Comparison of ENCODE assay signal across 17 cellular contexts in the genomic region with DNA sequence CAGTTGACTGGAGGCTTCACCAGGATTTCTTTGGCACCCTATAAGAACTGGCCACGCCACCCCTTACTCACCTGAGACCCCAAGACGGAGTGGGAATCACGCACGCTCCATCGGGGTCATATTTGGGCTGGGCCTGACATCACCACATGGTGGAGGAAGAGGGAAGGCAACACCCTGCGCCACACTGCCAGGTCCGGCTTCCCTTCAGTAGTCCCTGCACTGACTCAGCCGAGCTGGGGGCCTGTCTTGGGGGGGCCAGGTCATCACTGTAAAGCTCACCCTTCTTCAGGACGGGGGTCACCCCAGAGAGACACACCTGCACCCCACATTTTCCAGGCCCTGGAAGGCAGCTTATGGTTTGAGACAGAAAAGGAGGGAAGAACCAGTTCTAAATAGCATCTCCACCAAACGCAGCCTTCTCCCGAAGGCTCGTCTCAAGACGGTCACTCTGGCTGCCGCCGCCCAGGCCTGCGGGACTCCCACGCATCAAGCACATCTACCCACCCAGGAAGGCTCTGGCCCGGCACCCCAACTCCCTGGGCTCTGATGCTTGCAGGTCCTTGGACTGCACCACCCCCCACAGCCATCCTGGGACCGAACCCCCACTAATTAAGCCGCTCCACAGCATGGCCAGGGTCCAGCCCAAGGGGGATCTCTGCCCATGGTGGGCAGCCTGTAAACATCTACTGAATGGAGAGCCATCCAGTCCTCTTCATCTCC. TPM values are rescaled to one million over a fixed set of nuclear protein-coding genes. Genes with fewer than 3 reads are reported as not detected.
DNase-seq lines count a peak whose midpoint lies in the region; ATAC-seq, FAIRE-seq and TF ChIP-seq lines count a peak whose summit lies in the region.
"Had no signal": no experiment of that assay in that cellular context is flagged by ENCODE, and none has a peak within 500 bp of the region (broad histone marks: within the 10 kb centered on the region; RNA-seq: fewer than 3 reads in every experiment).

No MANE protein-coding gene starts in this region.

- peaks cover 36% of the 10 kb centered on the region for H3K36me3 Mint-ChIP-seq in progenitor cell of endocrine pancreas (ENCODE audit: insufficient read depth)
- no peaks in the 10 kb centered on the region for H3K36me3 Mint-ChIP-seq in activated T-cell treated with anti-CD3 and anti-CD28 coated beads, Interleukin-2, amount 50 U/mL, for 72 hours (ENCODE audit: insufficient read depth in 2 of 2)
- H3K36me3 Mint-ChIP-seq: CD4-positive, CD25-positive, alpha-beta regulatory T cell had no signal

- CTCF ChIA-PET in K562 (lab: Yijun Ruan, JAX; ENCODE audit: low intra/inter-chr PET ratio) = no interaction called here

- TF ChIP-seq CTCF in K562 (IDR thresholded peaks at IDR 0.05 in 2 of 3, conservative IDR thresholded peaks at IDR 0.05 in 1 of 3; ENCODE audit: insufficient read depth in 2 of 3, low read depth in 1 of 3, low read length in 3 of 3) (no peak), kidney (IDR thresholded peaks at IDR 0.05; ENCODE audit: borderline replicate concordance, extremely low read depth, insufficient read depth) (no peak), progenitor cell of endocrine pancreas (IDR thresholded peaks at IDR 0.05; ENCODE audit: unreplicated experiment) (no peak)

- TF ChIP-seq POLR2A in K562 (conservative IDR thresholded peaks at IDR 0.05) = no peak

- no peaks in the 10 kb centered on the region for H3K27me3 ChIP-seq in BLaER1 treated with 17β-estradiol and CSF1 and Interleukin-3, amounts not matched to agents 10 nM and 100 nM
- H3K27me3 ChIP-seq in K562 (ENCODE audit: control insufficient read depth in 2 of 2, insufficient read depth in 2 of 2, low read length in 2 of 2) = peaks cover 20 to 74% of the 10 kb centered on the region in 2 experiments; a peak in 3 of 5 replicates

- intact Hi-C loops in K562 (cut with micrococcal nuclease) = no loop called here
- intact Hi-C loops in kidney (cut with DNase I) = no loop called here

- ATAC-seq in K562 (peak; percentile 27; the same call in 1 of the 3 replicates), GM19463 (IDR thresholded peaks at IDR 0.05; ENCODE audit: unreplicated experiment) (no peak)
- no peak for ATAC-seq in activated T-cell treated with anti-CD3 and anti-CD28 coated beads, Interleukin-2, amount 50 U/mL, for 72 hours (replicated peaks in 1 of 2)

- H3K27ac Mint-ChIP-seq in progenitor cell of endocrine pancreas = peak overlapping the region; percentile 47
- H3K27ac Mint-ChIP-seq in activated T-cell treated with anti-CD3 and anti-CD28 coated beads, Interleukin-2, amount 50 U/mL, for 72 hours = no peak overlapping the region
- H3K27ac Mint-ChIP-seq: CD4-positive, CD25-positive, alpha-beta regulatory T cell; HFFc6 had no signal

- peaks cover 0 to 3% (median 0%) of the 10 kb centered on the region in 11 experiments; a peak in 1 of 22 replicates for H4K20me1 ChIP-seq in BLaER1 treated with 17β-estradiol and CSF1 and Interleukin-3, amounts not matched to agents 10 nM and 100 nM
- no peaks in the 10 kb centered on the region for H4K20me1 ChIP-seq in K562 (replicated peaks; ENCODE audit: control insufficient read depth, insufficient read depth, low read length)

- no peaks in the 10 kb centered on the region for H3K9me1 ChIP-seq in K562 (ENCODE audit: control insufficient read depth, insufficient read depth, low read length)

- TF ChIP-seq EP300 in K562 (IDR thresholded peaks at IDR 0.05; ENCODE audit: low read length) = no peak

- H3K4me1 Mint-ChIP-seq in progenitor cell of endocrine pancreas (ENCODE audit: low read depth) = no peaks in the 10 kb centered on the region
- H3K4me1 Mint-ChIP-seq in activated T-cell treated with anti-CD3 and anti-CD28 coated beads, Interleukin-2, amount 50 U/mL, for 72 hours (ENCODE audit: low read depth) = no peaks in the 10 kb centered on the region
- H3K4me1 Mint-ChIP-seq: CD4-positive, CD25-positive, alpha-beta regulatory T cell had no signal

- no peaks in the 10 kb centered on the region for H3K79me2 ChIP-seq in K562 (ENCODE audit: control insufficient read depth, insufficient read depth, low read length)

- DNase-seq in K562 (ENCODE audit: extremely low read depth in 1 of 4, low spot score in 3 of 4) (no peak), kidney (peak; percentile 57), progenitor cell of endocrine pancreas (ENCODE audit: low spot score, unreplicated experiment) (no peak), NCI-H146 (lab: John Stamatoyannopoulos, UW) (no peak)
- DNase-seq in activated T-cell treated with anti-CD3 and anti-CD28 coated beads, Interleukin-2, amount 50 U/mL, for 72 hours = no peak
- DNase-seq: CD4-positive, CD25-positive, alpha-beta regulatory T cell; DMS53; GF-D8; HCEC 1CT; HFFc6; KBM-7 had no signal

- no peak for TF ChIP-seq RAD21 in K562 (CRISPR knock-in tag; conservative IDR thresholded peaks at IDR 0.05 in 1 of 2, IDR thresholded peaks at IDR 0.05 in 1 of 2)

- BruUV-seq in K562 (replicated peaks; lab: Mats Ljungman, UMichigan) = no TSS peak

- 3% methylated on average over 10 of the region's 20 CpGs for WGBS in K562 (ENCODE audit: insufficient coverage, low coverage, missing lambda C conversion rate)

- H3K4me3 Mint-ChIP-seq in progenitor cell of endocrine pancreas (ENCODE audit: low read depth) = no peak overlapping the region
- no peak overlapping the region for H3K4me3 Mint-ChIP-seq in activated T-cell treated with anti-CD3 and anti-CD28 coated beads, Interleukin-2, amount 50 U/mL, for 72 hours
- H3K4me3 Mint-ChIP-seq: CD4-positive, CD25-positive, alpha-beta regulatory T cell; HFFc6 had no signal

- peak overlapping the region; percentile 79 to 97 (median 87) for H3K4me2 ChIP-seq in BLaER1 treated with 17β-estradiol and CSF1 and Interleukin-3, amounts not matched to agents 10 nM and 100 nM
- H3K4me2 ChIP-seq in K562 (ENCODE audit: insufficient read depth, low read length) = no peak overlapping the region
- H3K4me2 ChIP-seq: A549 had no signal

- no peaks in the 10 kb centered on the region for H3K9me3 Mint-ChIP-seq in progenitor cell of endocrine pancreas (ENCODE audit: low read depth)
- no peaks in the 10 kb centered on the region for H3K9me3 Mint-ChIP-seq in activated T-cell treated with anti-CD3 and anti-CD28 coated beads, Interleukin-2, amount 50 U/mL, for 72 hours
- H3K9me3 Mint-ChIP-seq: CD4-positive, CD25-positive, alpha-beta regulatory T cell; HFFc6 had no signal

- no peak overlapping the region for H3K4me3 ChIP-seq in BLaER1 treated with 17β-estradiol and CSF1 and Interleukin-3, amounts not matched to agents 10 nM and 100 nM
- H3K4me3 ChIP-seq in K562 (no peak overlapping the region), kidney (ENCODE audit: low read length in 2 of 2) (no peak overlapping the region)
- H3K4me3 ChIP-seq: A549 had no signal

- FAIRE-seq in K562 (lab: Jason Lieb, UNC) = no peak
- FAIRE-seq in kidney (lab: Jason Lieb, UNC) = no peak
- FAIRE-seq: A549, GM19239, H1, HTR-8/SVneo had no signal

- no peaks in the 10 kb centered on the region for H3K27me3 Mint-ChIP-seq in progenitor cell of endocrine pancreas
- no peaks in the 10 kb centered on the region for H3K27me3 Mint-ChIP-seq in activated T-cell treated with anti-CD3 and anti-CD28 coated beads, Interleukin-2, amount 50 U/mL, for 72 hours (ENCODE audit: low read depth)
- H3K27me3 Mint-ChIP-seq: CD4-positive, CD25-positive, alpha-beta regulatory T cell had no signal

- peak overlapping the region in 9 of 11 experiments; percentile 26 to 86 (median 74); a peak in 16 of 22 replicates for H3K27ac ChIP-seq in BLaER1 treated with 17β-estradiol and CSF1 and Interleukin-3, amounts not matched to agents 10 nM and 100 nM
- H3K27ac ChIP-seq in K562 (ENCODE audit: extremely low read depth, low read depth, low read length) = no peak overlapping the region
- H3K27ac ChIP-seq in kidney (ENCODE audit: low read depth in 2 of 2, low read length in 2 of 2) = no peak overlapping the region
- H3K27ac ChIP-seq: A549 had no signal

- H3K36me3 ChIP-seq in BLaER1 treated with 17β-estradiol and CSF1 and Interleukin-3, amounts not matched to agents 10 nM and 100 nM = peaks cover 0 to 71% (median 39%) of the 10 kb centered on the region in 11 experiments; a peak in 15 of 22 replicates
- no peaks in the 10 kb centered on the region for H3K36me3 ChIP-seq in K562 (ENCODE audit: control insufficient read depth, insufficient read depth, low read length)
- peaks cover 12 to 39% of the 10 kb centered on the region in 2 donors for H3K36me3 ChIP-seq in kidney (ENCODE audit: control insufficient read depth in 1 of 2, insufficient read depth in 2 of 2, low read length in 2 of 2)

- peaks cover 38 to 48% (median 46%) of the 10 kb centered on the region in 10 experiments for H3K4me1 ChIP-seq in BLaER1 treated with 17β-estradiol and CSF1 and Interleukin-3, amounts not matched to agents 10 nM and 100 nM
- H3K4me1 ChIP-seq in K562 (replicated peaks in 1 of 2; ENCODE audit: control insufficient read depth in 2 of 2, insufficient read depth in 2 of 2, low read length in 2 of 2) (no peaks in the 10 kb centered on the region; a peak in 1 of 5 replicates), kidney (ENCODE audit: control insufficient read depth in 1 of 2, insufficient read depth in 1 of 2, low read depth in 1 of 2, low read length in 2 of 2) (no peaks in the 10 kb centered on the region)
- H3K4me1 ChIP-seq: A549 had no signal

- peak overlapping the region in 5 of 11 experiments; percentile 22 to 70 (median 53); a peak in 6 of 22 replicates for H3K9ac ChIP-seq in BLaER1 treated with 17β-estradiol and CSF1 and Interleukin-3, amounts not matched to agents 10 nM and 100 nM
- H3K9ac ChIP-seq in K562 (ENCODE audit: insufficient read depth in 1 of 2, low read depth in 2 of 2, low read length in 2 of 2) (no peak overlapping the region), kidney (ENCODE audit: low read length in 2 of 2) (no peak overlapping the region)

- no peak overlapping the region for H2AFZ ChIP-seq in K562 (ENCODE audit: low read depth, low read length)

- in situ Hi-C loops in K562 (cut with MboI) = no loop called here

- POLR2A ChIA-PET in K562 (lab: Yijun Ruan, JAX) = interaction anchor here (0.6 kb wide), 1 partner anchor 159 kb away, joined by 3 read pairs; no protein-coding TSS in a partner anchor

- no peaks in the 10 kb centered on the region for H3K9me3 ChIP-seq in BLaER1 treated with 17β-estradiol and CSF1 and Interleukin-3, amounts not matched to agents 10 nM and 100 nM (replicated peaks in 1 of 11)
- H3K9me3 ChIP-seq in K562 (replicated peaks; ENCODE audit: control insufficient read depth, insufficient read depth, low read depth, low read length) (no peaks in the 10 kb centered on the region), kidney (ENCODE audit: control insufficient read depth in 1 of 2, low read length in 2 of 2) (no peaks in the 10 kb centered on the region)
- H3K9me3 ChIP-seq: A549 had no signal

RNA-seq across cellular contexts. Expression of gene GINS1, which starts 51.8 kb away (rescaled TPM):
- 12.5 and 31.0 TPM in 2 replicates for total RNA-seq in K562 (2011; cell fraction: chromatin; rRNA removed; ENCODE audit: low replicate concordance)
- 9.2 and 11.1 TPM in 2 replicates for total RNA-seq in K562 (2011; cell fraction: nucleolus; rRNA removed)
- total RNA-seq in K562 (2011; cell fraction: nucleoplasm; rRNA removed) = 24.6 and 27.8 TPM in 2 replicates
- total RNA-seq in K562 (2014; rRNA removed) = 19.5 and 20.9 TPM in 2 replicates
- 26.9 and 29.7 TPM in 2 replicates for total RNA-seq in K562 (2014; rRNA removed; fragmentation: Illumina TruSeq; extraction: Trizol)
- total RNA-seq in K562 (2015; rRNA removed; fragmentation: Illumina TruSeq; extraction: Trizol) = 23.5 and 24.1 TPM in 2 replicates
- total RNA-seq in K562 (2021) = 31.8 TPM in 2 replicates
- polyA plus RNA-seq in K562 (2011; rRNA removed) = 19.0 and 27.3 TPM in 2 replicates
- 8.6 and 16.4 TPM in 2 replicates for polyA plus RNA-seq in K562 (2011; cell fraction: cytosol; rRNA removed)
- 7.7 and 9.4 TPM in 2 replicates for polyA plus RNA-seq in K562 (2011; cell fraction: nucleus; rRNA removed)
- polyA plus RNA-seq in K562 (2012) = 14.5 and 16.5 TPM in 2 replicates
- 19.2 and 22.8 TPM in 2 replicates for polyA plus RNA-seq in K562 (2014; fragmentation: Illumina TruSeq; extraction: Trizol)
- polyA plus RNA-seq in K562 (2014; fragmentation: Nextera tagmentation; extraction: Ambion mirVana) = 10 to 100 TPM; 13.1 to 25.8 TPM
- 21.1 and 26.6 TPM in 2 replicates for polyA plus RNA-seq in K562 (2014; rRNA removed)
- 20.5 and 31.4 TPM in 2 replicates for polyA minus RNA-seq in K562 (2011; rRNA and poly(A)+ RNA removed)
- polyA minus RNA-seq in K562 (2011; cell fraction: cytosol; rRNA and poly(A)+ RNA removed) = 7.2 and 13.5 TPM in 2 replicates
- polyA minus RNA-seq in K562 (2011; cell fraction: nucleus; rRNA and poly(A)+ RNA removed) = 3.5 and 7.6 TPM in 2 replicates
- total RNA-seq in kidney = 2.4 TPM
- polyA plus RNA-seq in kidney (ENCODE audit: insufficient read depth, low read depth, low replicate concordance) = 1.1 TPM
- total RNA-seq in progenitor cell of endocrine pancreas = 25.2 and 29.0 TPM in 2 replicates
- total RNA-seq in activated T-cell treated with anti-CD3 and anti-CD28 coated beads, Interleukin-2, amount 50 U/mL, for 72 hours = 10 to 100 TPM; 22.4 to 24.3 TPM

Comparison
In these comparisons a context has a peak if more than half of its experiments do, and no peak if none do; other contexts are left out.
1. H3K27ac ChIP-seq: peak in BLaER1 treated with 17β-estradiol and CSF1 and Interleukin-3, amounts not matched to agents 10 nM and 100 nM (9 of 11); none in K562 (single experiment) and kidney (0 of 2).